ENCODE assay signal across 25 cellular contexts in the genomic region with DNA sequence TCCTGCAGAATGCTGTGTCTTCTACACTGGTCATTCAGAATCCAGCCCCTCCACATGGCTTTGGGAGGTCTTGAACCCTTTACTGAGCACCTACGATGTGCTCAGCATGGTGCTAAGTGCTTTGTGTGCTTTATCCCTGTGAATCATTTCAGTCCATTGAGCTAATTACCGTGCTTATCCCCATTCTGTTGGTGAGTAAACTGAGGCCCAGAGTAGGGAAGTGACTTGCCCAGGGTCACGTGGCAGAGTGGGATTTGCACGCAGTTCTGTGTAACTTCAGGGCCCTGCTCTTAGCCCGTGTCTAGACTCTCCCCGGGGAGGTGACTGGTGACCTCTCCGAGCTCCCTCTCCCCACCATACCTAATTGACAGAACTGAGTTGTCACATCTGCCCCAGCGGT.
"Had no signal": no experiment of that assay in that cellular context is flagged by ENCODE, and none has a peak within 500 bp of the region (broad histone marks: within the 10 kb centered on the region; RNA-seq: fewer than 3 reads in every experiment).

No MANE protein-coding gene starts in this region.

- H3K27me3 ChIP-seq: hepatocyte, neural progenitor cell, ovary, right atrium auricular region, testis, thyroid gland had no signal

- FAIRE-seq: urothelium cell line had no signal

- H2AFZ ChIP-seq: hepatocyte, neural progenitor cell had no signal

- H3K36me3 ChIP-seq: neural progenitor cell, ovary, right atrium auricular region, thyroid gland, transverse colon, upper lobe of right lung had no signal

- H3K4me2 ChIP-seq: hepatocyte, neural progenitor cell had no signal

- ATAC-seq: natural killer cell; sciatic nerve; stimulated activated naive B cell treated with anti-CD40 and anti-IgM and Interleukin-4, amounts not matched to agents 10 μg/mL and 1 μg/mL and 100 μg/mL, for 72 hours; stimulated activated naive CD8-positive, alpha-beta T cell treated with anti-CD3 and anti-CD28 coated beads, Interleukin-15, Interleukin-2, amounts not matched to agents 100 U/mL and 50 U/mL, for 24 hours; upper lobe of right lung had no signal

- H3K4me3 ChIP-seq: hepatocyte, left ventricle myocardium inferior, lung, neural progenitor cell, ovary, right atrium auricular region, skin epidermis, stomach, testis, thyroid gland, transverse colon, upper lobe of right lung had no signal

- H3K9me3 Mint-ChIP-seq: natural killer cell; nephron progenitor cell; neural progenitor cell; stimulated activated naive B cell treated with anti-CD40 and anti-IgM and Interleukin-4, amounts not matched to agents 10 μg/mL and 1 μg/mL and 100 μg/mL, for 72 hours had no signal

- H3K4me3 Mint-ChIP-seq: natural killer cell; nephron progenitor cell; stimulated activated naive B cell treated with anti-CD40 and anti-IgM and Interleukin-4, amounts not matched to agents 10 μg/mL and 1 μg/mL and 100 μg/mL, for 72 hours had no signal

- H3K79me2 ChIP-seq: hepatocyte had no signal

- H3K36me3 Mint-ChIP-seq: natural killer cell, neural progenitor cell had no signal

- H3K9me3 ChIP-seq: left ventricle myocardium inferior, ovary, right atrium auricular region, stomach, testis, thyroid gland, transverse colon, upper lobe of right lung had no signal

- DNase-seq: islet precursor cell; left ventricle myocardium inferior; mesenchymal stem cell; natural killer cell; nephron progenitor cell; ovary; stimulated activated CD4-positive, alpha-beta T cell treated with anti-CD3 and anti-CD28 coated beads, Interleukin-12 subunit alpha, Interleukin-12 subunit beta, amount 100 ng/mL, for 4 hours; stimulated activated CD4-positive, alpha-beta T cell treated with anti-CD3 and anti-CD28 coated beads, Interleukin-15, amount 100 ng/mL, for 24 hours; stimulated activated CD4-positive, alpha-beta T cell treated with anti-CD3 and anti-CD28 coated beads, Interleukin-2, amount 100 ng/mL, for 24 hours; stimulated activated CD4-positive, alpha-beta T cell treated with anti-CD3 and anti-CD28 coated beads, Interleukin-4, amount 100 ng/mL, for 1 hour; stimulated activated naive B cell treated with anti-CD40 and anti-IgM and Interleukin-4, amounts not matched to agents 10 μg/mL and 1 μg/mL and 100 μg/mL, for 72 hours; stimulated activated naive CD8-positive, alpha-beta T cell treated with anti-CD3 and anti-CD28 coated beads, Interleukin-15, Interleukin-2, amounts not matched to agents 100 U/mL and 50 U/mL, for 24 hours; stomach; testis; thyroid gland; transverse colon; upper lobe of right lung had no signal

- H3K27ac ChIP-seq: hepatocyte, left ventricle myocardium inferior, neural progenitor cell, ovary, right atrium auricular region, skin epidermis, stomach, testis, thyroid gland, transverse colon, upper lobe of right lung had no signal

- H3K9ac ChIP-seq: neural progenitor cell had no signal

- H3K27ac Mint-ChIP-seq: natural killer cell; nephron progenitor cell; neural progenitor cell; progenitor cell of endocrine pancreas; stimulated activated naive B cell treated with anti-CD40 and anti-IgM and Interleukin-4, amounts not matched to agents 10 μg/mL and 1 μg/mL and 100 μg/mL, for 72 hours had no signal
